ENCODE assay signal across 26 cellular contexts in genomic region chr12:3134126-3134525, GRCh38. TPM values are rescaled to one million over a fixed set of nuclear protein-coding genes. Genes with fewer than 3 reads are reported as not detected.
"Had no signal": no experiment of that assay in that cellular context is flagged by ENCODE, and none has a peak within 500 bp of the region (broad histone marks: within the 10 kb centered on the region; RNA-seq: fewer than 3 reads in every experiment).

No MANE protein-coding gene starts in this region.

- H3K4me3 Mint-ChIP-seq: activated B cell treated with CpG ODN at 0.5 μM for 24 hours; activated CD4-positive, alpha-beta T cell treated with anti-CD3 and anti-CD28 coated beads, Interleukin-2, amount 10 ng/mL, durations not matched to agents 24 days and 14 days; activated CD8-positive, alpha-beta memory T cell treated with anti-CD3 and anti-CD28 coated beads, Interleukin-2, amount 10 ng/mL, durations not matched to agents 7 days and 5 days; activated naive CD4-positive, alpha-beta T cell treated with anti-CD3 and anti-CD28 coated beads for 36 hours; activated naive CD8-positive, alpha-beta T cell; activated T-cell treated with anti-CD3 and anti-CD28 coated beads, Interleukin-2, amount 50 U/mL, for 24 hours; activated T-helper 1 cell treated with anti-CD3 and anti-CD28 coated beads, Interleukin-12 subunit alpha, Interleukin-12 subunit beta, Interleukin-2, Interleukin-4 antibody, amounts not matched to agents 30 ng/mL and 10 ng/mL and 1 ng/mL, durations not matched to agents 14 hours and 24 hours and 36 hours; T-helper 1 cell treated with Interleukin-12 subunit alpha and Interleukin-12 subunit beta and Interleukin-4 antibody, amounts not matched to agents 30 μg/mL and 1 μg/mL, for 36 hours had no signal

- H3K4me3 ChIP-seq: K562 had no signal

- ATAC-seq: activated CD8-positive, alpha-beta memory T cell treated with anti-CD3 and anti-CD28 coated beads, Interleukin-2, amount 10 ng/mL, durations not matched to agents 7 days and 5 days; K562; Panc1 had no signal

- H3K9me3 Mint-ChIP-seq: activated T-cell treated with anti-CD3 and anti-CD28 coated beads, Interleukin-2, amount 50 U/mL, for 24 hours had no signal

- H3K27ac Mint-ChIP-seq: activated B cell treated with CpG ODN at 0.5 μM for 24 hours; activated CD4-positive, alpha-beta T cell treated with anti-CD3 and anti-CD28 coated beads, Interleukin-2, amount 10 ng/mL, durations not matched to agents 24 days and 14 days; activated CD8-positive, alpha-beta memory T cell treated with anti-CD3 and anti-CD28 coated beads, Interleukin-2, amount 10 ng/mL, durations not matched to agents 7 days and 5 days; activated naive CD4-positive, alpha-beta T cell treated with anti-CD3 and anti-CD28 coated beads for 36 hours; activated naive CD8-positive, alpha-beta T cell; activated T-cell treated with anti-CD3 and anti-CD28 coated beads, Interleukin-2, amount 50 U/mL, for 24 hours; activated T-helper 1 cell treated with anti-CD3 and anti-CD28 coated beads, Interleukin-12 subunit alpha, Interleukin-12 subunit beta, Interleukin-2, Interleukin-4 antibody, amounts not matched to agents 30 ng/mL and 10 ng/mL and 1 ng/mL, durations not matched to agents 14 hours and 24 hours and 36 hours; T-helper 1 cell treated with Interleukin-12 subunit alpha and Interleukin-12 subunit beta and Interleukin-4 antibody, amounts not matched to agents 30 μg/mL and 1 μg/mL, for 36 hours had no signal

- H3K36me3 Mint-ChIP-seq: activated CD8-positive, alpha-beta memory T cell treated with anti-CD3 and anti-CD28 coated beads, Interleukin-2, amount 10 ng/mL, durations not matched to agents 7 days and 5 days; activated naive CD8-positive, alpha-beta T cell had no signal

- DNase-seq: activated B cell treated with CpG ODN at 0.5 μM for 24 hours; activated CD4-positive, alpha-beta T cell treated with anti-CD3 and anti-CD28 coated beads for 1 hour; activated CD4-positive, alpha-beta T cell treated with anti-CD3 and anti-CD28 coated beads, Interleukin-2, amount 10 ng/mL, durations not matched to agents 24 days and 14 days; activated CD4-positive, alpha-beta T cell treated with anti-CD3 and anti-CD28 coated beads, Interleukin-2, amount 50 U/mL, for 48 hours; activated CD8-positive, alpha-beta memory T cell treated with anti-CD3 and anti-CD28 coated beads, Interleukin-2, amount 10 ng/mL, durations not matched to agents 7 days and 5 days; activated effector memory CD4-positive, alpha-beta T cell treated with Interleukin-2 at 50 U/mL for 16 hours; activated naive CD4-positive, alpha-beta T cell treated with anti-CD3 and anti-CD28 coated beads for 36 hours; activated T-cell treated with anti-CD3 and anti-CD28 coated beads, Interleukin-2, amount 50 U/mL, for 24 hours; amygdala; Karpas-422; MM.1S; NCI-H1105; NCI-H1436; NCI-H1694 treated with DMSO at 0.1 percent for 48 hours; NCI-H2081; NCI-H510A treated with DMSO at 0.1 percent for 48 hours; NCI-H69; NK-92 treated with Interleukin-12 subunit alpha and Interleukin-12 subunit beta, amount 100 ng/mL, for 24 hours; OCI-M1; RPMI8226; SHP77 had no signal

RNA-seq across cellular contexts. Expression of gene TSPAN9, which starts 56.9 kb away (rescaled TPM):
- total RNA-seq: activated CD8-positive, alpha-beta memory T cell treated with anti-CD3 and anti-CD28 coated beads, Interleukin-2, amount 10 ng/mL, durations not matched to agents 7 days and 5 days had no signal
